Comparison of ENCODE assay signal across 8 cellular contexts in genomic region chr10:110512461-110513187, GRCh38. TPM values are rescaled to one million over a fixed set of nuclear protein-coding genes. Genes with fewer than 3 reads are reported as not detected.
DNase-seq lines count a peak whose midpoint lies in the region; ATAC-seq and TF ChIP-seq lines count a peak whose summit lies in the region.

No MANE protein-coding gene starts in this region.

- POLR2A ChIA-PET in activated CD4-positive, alpha-beta T cell treated with anti-CD3 and anti-CD28 coated beads, Interleukin-2, amount 10 ng/mL, durations not matched to agents 7 days and 5 days (lab: Charles Lee) = no interaction called here
- POLR2A ChIA-PET in WTC11 (lab: Charles Lee) = no interaction called here

- ATAC-seq in GM18858 (IDR thresholded peaks at IDR 0.05; ENCODE audit: unreplicated experiment) (no peak), WTC11 (no peak)

- H3K4me1 Mint-ChIP-seq in activated CD4-positive, alpha-beta T cell treated with anti-CD3 and anti-CD28 coated beads, Interleukin-2, amount 10 ng/mL, durations not matched to agents 7 days and 5 days = peaks cover 23% of the 10 kb centered on the region
- peaks cover 56% of the 10 kb centered on the region for H3K4me1 Mint-ChIP-seq in stimulated activated naive CD8-positive, alpha-beta T cell treated with anti-CD3 and anti-CD28 coated beads, Interleukin-15, Interleukin-2, amounts not matched to agents 100 ng/mL and 50 ng/mL, for 24 hours (ENCODE audit: low read depth)
- peaks cover 12% of the 10 kb centered on the region for H3K4me1 Mint-ChIP-seq in WTC11

- no peaks in the 10 kb centered on the region for H3K9me3 Mint-ChIP-seq in activated CD4-positive, alpha-beta T cell treated with anti-CD3 and anti-CD28 coated beads, Interleukin-2, amount 10 ng/mL, durations not matched to agents 7 days and 5 days
- no peaks in the 10 kb centered on the region for H3K9me3 Mint-ChIP-seq in stimulated activated naive CD8-positive, alpha-beta T cell treated with anti-CD3 and anti-CD28 coated beads, Interleukin-15, Interleukin-2, amounts not matched to agents 100 ng/mL and 50 ng/mL, for 24 hours
- no peaks in the 10 kb centered on the region for H3K9me3 Mint-ChIP-seq in WTC11

- peaks cover 51% of the 10 kb centered on the region for H3K36me3 ChIP-seq in effector memory CD4-positive, alpha-beta T cell (ENCODE audit: control insufficient read depth, insufficient read depth, low read length)

- CTCF ChIA-PET in activated CD4-positive, alpha-beta T cell treated with anti-CD3 and anti-CD28 coated beads, Interleukin-2, amount 10 ng/mL, durations not matched to agents 7 days and 5 days (lab: Charles Lee) = interaction anchor here (0.6 to 3.1 kb wide), 11 partner anchors 8 to 471 kb away, joined by 3 to 11 read pairs (median 3); no protein-coding TSS in a partner anchor
- CTCF ChIA-PET in WTC11 (lab: Charles Lee) = interaction anchor here (0.9 kb wide), 1 partner anchor 37 kb away, joined by 4 read pairs; no protein-coding TSS in a partner anchor

- peak; percentile 74 for DNase-seq in activated CD4-positive, alpha-beta T cell treated with anti-CD3 and anti-CD28 coated beads for 48 hours
- DNase-seq in activated CD4-positive, alpha-beta T cell treated with anti-CD3 and anti-CD28 coated beads, Interleukin-2, amount 10 ng/mL, durations not matched to agents 7 days and 5 days = no peak
- peak; percentile 55 to 66 for DNase-seq in activated CD4-positive, alpha-beta T cell treated with anti-CD3 and anti-CD28 coated beads, Interleukin-2, amount 50 U/mL, for 4 hours
- DNase-seq in fibroblast of the conjunctiva (ENCODE audit: low read depth) = peak; percentile 77
- DNase-seq in effector memory CD4-positive, alpha-beta T cell = no peak
- no peak for DNase-seq in WTC11 (ENCODE audit: low spot score)

- H3K27me3 Mint-ChIP-seq in activated CD4-positive, alpha-beta T cell treated with anti-CD3 and anti-CD28 coated beads, Interleukin-2, amount 10 ng/mL, durations not matched to agents 7 days and 5 days = no peaks in the 10 kb centered on the region
- no peaks in the 10 kb centered on the region for H3K27me3 Mint-ChIP-seq in stimulated activated naive CD8-positive, alpha-beta T cell treated with anti-CD3 and anti-CD28 coated beads, Interleukin-15, Interleukin-2, amounts not matched to agents 100 ng/mL and 50 ng/mL, for 24 hours
- H3K27me3 Mint-ChIP-seq in WTC11 (ENCODE audit: low read depth) = no peaks in the 10 kb centered on the region

- TF ChIP-seq CTCF in WTC11 (IDR thresholded peaks at IDR 0.05) = no peak

- H3K4me3 Mint-ChIP-seq in activated CD4-positive, alpha-beta T cell treated with anti-CD3 and anti-CD28 coated beads, Interleukin-2, amount 10 ng/mL, durations not matched to agents 7 days and 5 days = no peak overlapping the region
- peak overlapping the region; percentile 30 for H3K4me3 Mint-ChIP-seq in stimulated activated naive CD8-positive, alpha-beta T cell treated with anti-CD3 and anti-CD28 coated beads, Interleukin-15, Interleukin-2, amounts not matched to agents 100 ng/mL and 50 ng/mL, for 24 hours
- no peak overlapping the region for H3K4me3 Mint-ChIP-seq in WTC11

- no peaks in the 10 kb centered on the region for H3K27me3 ChIP-seq in effector memory CD4-positive, alpha-beta T cell (replicated peaks; ENCODE audit: control insufficient read depth, insufficient read depth, low read length, poor library complexity, severe bottlenecking)

- no peak overlapping the region for H3K27ac Mint-ChIP-seq in activated CD4-positive, alpha-beta T cell treated with anti-CD3 and anti-CD28 coated beads, Interleukin-2, amount 10 ng/mL, durations not matched to agents 7 days and 5 days
- H3K27ac Mint-ChIP-seq in stimulated activated naive CD8-positive, alpha-beta T cell treated with anti-CD3 and anti-CD28 coated beads, Interleukin-15, Interleukin-2, amounts not matched to agents 100 ng/mL and 50 ng/mL, for 24 hours = peak overlapping the region; percentile 89
- no peak overlapping the region for H3K27ac Mint-ChIP-seq in WTC11

- peaks cover 64% of the 10 kb centered on the region for H3K36me3 Mint-ChIP-seq in activated CD4-positive, alpha-beta T cell treated with anti-CD3 and anti-CD28 coated beads, Interleukin-2, amount 10 ng/mL, durations not matched to agents 7 days and 5 days (ENCODE audit: low read depth)
- peaks cover 80% of the 10 kb centered on the region for H3K36me3 Mint-ChIP-seq in stimulated activated naive CD8-positive, alpha-beta T cell treated with anti-CD3 and anti-CD28 coated beads, Interleukin-15, Interleukin-2, amounts not matched to agents 100 ng/mL and 50 ng/mL, for 24 hours (ENCODE audit: low read depth)
- peaks cover 64% of the 10 kb centered on the region for H3K36me3 Mint-ChIP-seq in WTC11

- no peaks in the 10 kb centered on the region for H3K9me3 ChIP-seq in effector memory CD4-positive, alpha-beta T cell (ENCODE audit: control insufficient read depth, low read length)

- H3K4me1 ChIP-seq in effector memory CD4-positive, alpha-beta T cell (ENCODE audit: control insufficient read depth, insufficient read depth, low read length, poor library complexity, severe bottlenecking) = no peaks in the 10 kb centered on the region

- H3K27ac ChIP-seq in effector memory CD4-positive, alpha-beta T cell (ENCODE audit: insufficient read depth, low read length, poor library complexity, severe bottlenecking) = no peak overlapping the region

- no peak overlapping the region for H3K4me3 ChIP-seq in effector memory CD4-positive, alpha-beta T cell (ENCODE audit: insufficient read depth, low read depth, low read length, poor library complexity, severe bottlenecking)

TF ChIP-seq in WTC11, 78 proteins besides CTCF, POLR2A, EP300 and RAD21 (continues in another document):
- TF ChIP-seq ERG (CRISPR knock-in tag; IDR thresholded peaks at IDR 0.05) = no peak
- TF ChIP-seq NFYB (CRISPR knock-in tag; conservative IDR thresholded peaks at IDR 0.05; ENCODE audit: low read depth) = no peak
- no peak for TF ChIP-seq NFE2L1 (CRISPR knock-in tag; IDR thresholded peaks at IDR 0.05)
- no peak for TF ChIP-seq TEAD4 (CRISPR knock-in tag; IDR thresholded peaks at IDR 0.05)
- TF ChIP-seq TCF7 (CRISPR knock-in tag; IDR thresholded peaks at IDR 0.05; ENCODE audit: low read depth) = no peak
- TF ChIP-seq ZNF396 (CRISPR knock-in tag; IDR thresholded peaks at IDR 0.05; ENCODE audit: borderline replicate concordance) = no peak
- TF ChIP-seq FOXJ3 (CRISPR knock-in tag; IDR thresholded peaks at IDR 0.05; ENCODE audit: borderline replicate concordance) = no peak
- TF ChIP-seq CDX4 (CRISPR knock-in tag; IDR thresholded peaks at IDR 0.05; ENCODE audit: borderline replicate concordance) = no peak
- TF ChIP-seq, protein P1, sequence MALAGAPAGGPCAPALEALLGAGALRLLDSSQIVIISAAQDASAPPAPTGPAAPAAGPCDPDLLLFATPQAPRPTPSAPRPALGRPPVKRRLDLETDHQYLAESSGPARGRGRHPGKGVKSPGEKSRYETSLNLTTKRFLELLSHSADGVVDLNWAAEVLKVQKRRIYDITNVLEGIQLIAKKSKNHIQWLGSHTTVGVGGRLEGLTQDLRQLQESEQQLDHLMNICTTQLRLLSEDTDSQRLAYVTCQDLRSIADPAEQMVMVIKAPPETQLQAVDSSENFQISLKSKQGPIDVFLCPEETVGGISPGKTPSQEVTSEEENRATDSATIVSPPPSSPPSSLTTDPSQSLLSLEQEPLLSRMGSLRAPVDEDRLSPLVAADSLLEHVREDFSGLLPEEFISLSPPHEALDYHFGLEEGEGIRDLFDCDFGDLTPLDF (CRISPR knock-in tag; IDR thresholded peaks at IDR 0.05) = no peak
- TF ChIP-seq HMGA2 (CRISPR knock-in tag; IDR thresholded peaks at IDR 0.05) = no peak
- TF ChIP-seq, protein P2, sequence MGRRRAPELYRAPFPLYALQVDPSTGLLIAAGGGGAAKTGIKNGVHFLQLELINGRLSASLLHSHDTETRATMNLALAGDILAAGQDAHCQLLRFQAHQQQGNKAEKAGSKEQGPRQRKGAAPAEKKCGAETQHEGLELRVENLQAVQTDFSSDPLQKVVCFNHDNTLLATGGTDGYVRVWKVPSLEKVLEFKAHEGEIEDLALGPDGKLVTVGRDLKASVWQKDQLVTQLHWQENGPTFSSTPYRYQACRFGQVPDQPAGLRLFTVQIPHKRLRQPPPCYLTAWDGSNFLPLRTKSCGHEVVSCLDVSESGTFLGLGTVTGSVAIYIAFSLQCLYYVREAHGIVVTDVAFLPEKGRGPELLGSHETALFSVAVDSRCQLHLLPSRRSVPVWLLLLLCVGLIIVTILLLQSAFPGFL (CRISPR knock-in tag; IDR thresholded peaks at IDR 0.05; ENCODE audit: borderline replicate concordance) = no peak
- no peak for TF ChIP-seq USF2 (CRISPR knock-in tag; IDR thresholded peaks at IDR 0.05)
- TF ChIP-seq RORB (CRISPR knock-in tag; IDR thresholded peaks at IDR 0.05) = no peak

RNA-seq across cellular contexts. Expression of gene DUSP5, which starts 14.9 kb away (rescaled TPM):
- 10 to 100 TPM; 24.8 to 25.9 TPM for total RNA-seq in activated CD4-positive, alpha-beta T cell treated with anti-CD3 and anti-CD28 coated beads, Interleukin-2, amount 10 ng/mL, durations not matched to agents 7 days and 5 days
- total RNA-seq in WTC11 (2021) = 31.4 to 55.1 TPM (median 33.1 TPM) in 3 replicates

RNA-seq across cellular contexts. Expression of gene SMC3, which starts 54.9 kb away (rescaled TPM):
- total RNA-seq in activated CD4-positive, alpha-beta T cell treated with anti-CD3 and anti-CD28 coated beads, Interleukin-2, amount 10 ng/mL, durations not matched to agents 7 days and 5 days = 10 to 100 TPM; 78.7 to 82.6 TPM
- total RNA-seq in WTC11 (2021) = 63.5 to 71.0 TPM (median 65.4 TPM) in 3 replicates

Comparison
In these comparisons a context has a peak if more than half of its experiments do, and no peak if none do; other contexts are left out.
1. DNase-seq: peak in activated CD4-positive, alpha-beta T cell treated with anti-CD3 and anti-CD28 coated beads for 48 hours (single experiment), activated CD4-positive, alpha-beta T cell treated with anti-CD3 and anti-CD28 coated beads, Interleukin-2, amount 50 U/mL, for 4 hours (2 of 2) and fibroblast of the conjunctiva (single experiment); none in activated CD4-positive, alpha-beta T cell treated with anti-CD3 and anti-CD28 coated beads, Interleukin-2, amount 10 ng/mL, durations not matched to agents 7 days and 5 days (single experiment), effector memory CD4-positive, alpha-beta T cell (0 of 3) and WTC11 (single experiment).